ENCODE assay signal across 15 cellular contexts in the genomic region with DNA sequence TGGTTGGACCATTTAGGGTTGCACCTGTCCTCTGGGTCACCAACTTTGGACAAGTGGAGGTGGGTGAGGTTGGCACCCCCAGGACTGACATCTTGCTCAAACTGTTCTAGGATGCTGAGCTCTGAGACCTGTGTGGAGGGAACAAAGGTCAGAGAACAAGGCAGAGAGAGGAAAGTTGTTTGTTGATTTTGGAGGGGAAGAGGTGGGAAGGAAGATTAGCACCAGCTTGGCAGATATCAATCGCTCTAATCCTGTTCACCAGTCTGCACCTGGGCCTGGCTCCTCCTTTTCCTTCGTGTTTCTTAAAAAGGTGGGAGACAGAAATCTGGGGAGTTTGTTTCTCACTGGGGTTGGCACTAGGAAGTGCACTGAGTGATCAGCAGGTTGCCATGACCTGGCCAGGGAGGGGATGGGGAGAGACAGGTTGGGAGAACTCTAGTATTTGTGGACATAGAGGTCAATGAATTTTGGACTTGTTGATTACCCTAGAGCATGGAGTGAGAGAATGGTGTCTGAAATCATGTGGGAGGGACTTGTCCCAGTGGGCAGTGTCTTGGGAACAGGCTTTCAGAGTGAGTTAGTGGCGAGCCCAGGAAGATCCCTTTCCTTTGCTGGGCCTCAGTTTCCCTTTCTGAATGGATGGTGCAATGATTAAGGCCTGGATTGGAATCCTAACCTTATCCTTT. TPM values are rescaled to one million over a fixed set of nuclear protein-coding genes. Genes with fewer than 3 reads are reported as not detected.
"Had no signal": no experiment of that assay in that cellular context is flagged by ENCODE, and none has a peak within 500 bp of the region (broad histone marks: within the 10 kb centered on the region; RNA-seq: fewer than 3 reads in every experiment).

No MANE protein-coding gene starts in this region.

RNA-seq across cellular contexts. Expression of gene CYP2A6, which starts 2.4 kb away (rescaled TPM):
- total RNA-seq: activated B cell treated with CpG ODN at 0.5 μM for 24 hours; activated naive CD4-positive, alpha-beta T cell treated with anti-CD3 and anti-CD28 coated beads for 36 hours; activated T-helper 1 cell treated with anti-CD3 and anti-CD28 coated beads, Interleukin-12 subunit alpha, Interleukin-12 subunit beta, Interleukin-2, Interleukin-4 antibody, amounts not matched to agents 30 ng/mL and 10 ng/mL and 1 ng/mL, durations not matched to agents 14 hours and 24 hours and 36 hours; activated T-helper 2 cell treated with anti-CD3 and anti-CD28 coated beads, Interferon-gamma antibody, Interleukin-2, Interleukin-4, amounts not matched to agents 10 μg/mL and 5 μg/mL and 100 μg/mL, durations not matched to agents 14 hours and 24 hours and 36 hours; ascending aorta; cardiac septum; cerebellum; esophagus muscularis mucosa; foreskin keratinocyte; T-helper 17 cell had no signal
- polyA plus RNA-seq: foreskin keratinocyte had no signal

RNA-seq across cellular contexts. Expression of gene CYP2A7, which starts 29.4 kb away (rescaled TPM):
- total RNA-seq: activated B cell treated with CpG ODN at 0.5 μM for 24 hours; activated CD8-positive, alpha-beta T cell treated with anti-CD3 and anti-CD28 coated beads for 36 hours; activated naive CD4-positive, alpha-beta T cell treated with anti-CD3 and anti-CD28 coated beads for 36 hours; activated naive CD8-positive, alpha-beta T cell treated with anti-CD3 and anti-CD28 coated beads for 36 hours; activated T-helper 1 cell treated with anti-CD3 and anti-CD28 coated beads, Interleukin-12 subunit alpha, Interleukin-12 subunit beta, Interleukin-2, Interleukin-4 antibody, amounts not matched to agents 30 ng/mL and 10 ng/mL and 1 ng/mL, durations not matched to agents 14 hours and 24 hours and 36 hours; activated T-helper 2 cell treated with anti-CD3 and anti-CD28 coated beads, Interferon-gamma antibody, Interleukin-2, Interleukin-4, amounts not matched to agents 10 μg/mL and 5 μg/mL and 100 μg/mL, durations not matched to agents 14 hours and 24 hours and 36 hours; adrenal gland; ascending aorta; breast epithelium; cardiac septum; cerebellum; esophagus muscularis mucosa; foreskin keratinocyte; gastrocnemius medialis; T-helper 17 cell had no signal
- polyA plus RNA-seq: adrenal gland, foreskin keratinocyte had no signal
